17 cellular contexts compared by ENCODE assay signal in the genomic region with DNA sequence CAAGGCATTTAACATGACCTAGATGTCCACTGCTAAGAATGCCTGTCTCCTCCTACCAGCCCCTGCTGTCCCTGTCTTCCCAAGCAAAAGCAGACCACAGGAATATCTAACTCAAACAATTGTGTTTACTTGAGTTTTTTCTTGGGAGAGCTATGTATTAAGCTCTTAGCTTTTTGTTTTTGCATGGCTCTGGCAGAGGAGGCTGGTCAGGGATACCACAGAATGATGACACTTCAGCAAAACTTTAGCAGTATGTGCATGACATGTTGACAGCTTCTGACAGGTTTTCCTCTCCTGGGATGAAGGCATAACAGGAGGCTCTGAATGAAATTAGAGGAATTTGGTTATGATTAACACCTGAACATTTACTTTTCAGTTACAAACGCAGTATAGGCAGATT. TPM values are rescaled to one million over a fixed set of nuclear protein-coding genes. Genes with fewer than 3 reads are reported as not detected.
A peak's percentile ranks its signal among the peaks of the same experiment; 100 is the strongest.
DNase-seq lines count a peak whose midpoint lies in the region; ATAC-seq and TF ChIP-seq lines count a peak whose summit lies in the region.
"Had no signal": no experiment of that assay in that cellular context is flagged by ENCODE, and none has a peak within 500 bp of the region (broad histone marks: within the 10 kb centered on the region; RNA-seq: fewer than 3 reads in every experiment).

No MANE protein-coding gene starts in this region.

- H3K36me3 Mint-ChIP-seq in activated T-cell treated with anti-CD3 and anti-CD28 coated beads, Interleukin-2, amount 50 U/mL, for 72 hours (ENCODE audit: insufficient read depth in 2 of 2) = peaks cover 22 to 51% of the 10 kb centered on the region in 2 donors
- peaks cover 31% of the 10 kb centered on the region for H3K36me3 Mint-ChIP-seq in T-helper 1 cell treated with Interleukin-12 subunit alpha and Interleukin-12 subunit beta and Interleukin-4 antibody, amounts not matched to agents 30 μg/mL and 1 μg/mL, for 36 hours (ENCODE audit: low read depth)

- H3K27ac Mint-ChIP-seq in activated T-cell treated with anti-CD3 and anti-CD28 coated beads, Interleukin-2, amount 50 U/mL, for 72 hours = peak overlapping the region; percentile 94
- H3K27ac Mint-ChIP-seq in T-helper 1 cell treated with Interleukin-12 subunit alpha and Interleukin-12 subunit beta and Interleukin-4 antibody, amounts not matched to agents 30 μg/mL and 1 μg/mL, for 36 hours = peak overlapping the region; percentile 72

- H3K9me3 ChIP-seq in gastrocnemius medialis = no peaks in the 10 kb centered on the region

- intact Hi-C loops in gastrocnemius medialis (cut with DNase I; ENCODE audit: low total_unique reads) = no loop called here

- H3K27ac ChIP-seq in epithelial cell of prostate = peak overlapping the region; percentile 94
- H3K27ac ChIP-seq in gastrocnemius medialis = peak overlapping the region; percentile 60 to 73 (median 70)
- H3K27ac ChIP-seq: dorsolateral prefrontal cortex had no signal

- H3K27me3 Mint-ChIP-seq in activated T-cell treated with anti-CD3 and anti-CD28 coated beads, Interleukin-2, amount 50 U/mL, for 72 hours (ENCODE audit: low read depth) = no peaks in the 10 kb centered on the region
- H3K27me3 Mint-ChIP-seq in T-helper 1 cell treated with Interleukin-12 subunit alpha and Interleukin-12 subunit beta and Interleukin-4 antibody, amounts not matched to agents 30 μg/mL and 1 μg/mL, for 36 hours (ENCODE audit: low read depth) = no peaks in the 10 kb centered on the region

- in situ Hi-C loops in gastrocnemius medialis (cut with MboI; ENCODE audit: low sequenced_read_pairs in 4 of 4) = no loop called here

- peaks cover 89 to 98% of the 10 kb centered on the region in 2 donors for H3K4me1 ChIP-seq in gastrocnemius medialis

- H3K4me3 Mint-ChIP-seq in activated T-cell treated with anti-CD3 and anti-CD28 coated beads, Interleukin-2, amount 50 U/mL, for 72 hours = peak overlapping the region; percentile 79 to 88
- no peak overlapping the region for H3K4me3 Mint-ChIP-seq in T-helper 1 cell treated with Interleukin-12 subunit alpha and Interleukin-12 subunit beta and Interleukin-4 antibody, amounts not matched to agents 30 μg/mL and 1 μg/mL, for 36 hours
- H3K4me3 Mint-ChIP-seq: nephron progenitor cell had no signal

- peak overlapping the region in 1 of 4 donors; percentile 8 for H3K4me3 ChIP-seq in gastrocnemius medialis
- H3K4me3 ChIP-seq: dorsolateral prefrontal cortex had no signal

- TF ChIP-seq CTCF in gastrocnemius medialis (IDR thresholded peaks at IDR 0.05 in 4 of 5, conservative IDR thresholded peaks at IDR 0.05 in 1 of 5) = no peak

- H3K27me3 ChIP-seq in gastrocnemius medialis = no peaks in the 10 kb centered on the region
- H3K27me3 ChIP-seq: dorsolateral prefrontal cortex had no signal

- H3K4me1 Mint-ChIP-seq in activated T-cell treated with anti-CD3 and anti-CD28 coated beads, Interleukin-2, amount 50 U/mL, for 72 hours (ENCODE audit: low read depth) = peaks cover 100% of the 10 kb centered on the region
- H3K4me1 Mint-ChIP-seq in T-helper 1 cell treated with Interleukin-12 subunit alpha and Interleukin-12 subunit beta and Interleukin-4 antibody, amounts not matched to agents 30 μg/mL and 1 μg/mL, for 36 hours (ENCODE audit: low read depth) = peaks cover 59% of the 10 kb centered on the region

- peaks cover 0 to 7% of the 10 kb centered on the region in 2 donors for H3K36me3 ChIP-seq in gastrocnemius medialis

- TF ChIP-seq POLR2A in gastrocnemius medialis (IDR thresholded peaks at IDR 0.05) = no peak

- DNase-seq in activated T-cell treated with anti-CD3 and anti-CD28 coated beads, Interleukin-2, amount 50 U/mL, for 72 hours = no peak
- no peak for DNase-seq in activated T-cell treated with anti-CD3 and anti-CD28 coated beads, Interleukin-2, amount 50 U/mL, for 1 hour
- no peak for DNase-seq in epithelial cell of prostate (ENCODE audit: low read depth, low spot score)
- DNase-seq in gastrocnemius medialis = no peak
- no peak for DNase-seq in dermis blood vessel endothelial cell
- no peak for DNase-seq in NCI-H526 treated with DMSO at 0.1 percent for 48 hours (lab: John Stamatoyannopoulos, UW)
- DNase-seq: DND-41, dorsolateral prefrontal cortex, foreskin fibroblast, islet precursor cell, NCI-H1436, NCI-H526, nephron progenitor cell, SIG-M5 had no signal

- no peak for ATAC-seq in activated T-cell treated with anti-CD3 and anti-CD28 coated beads, Interleukin-2, amount 50 U/mL, for 72 hours (replicated peaks in 1 of 2)
- ATAC-seq in gastrocnemius medialis = no peak
- ATAC-seq in GM18498 (IDR thresholded peaks at IDR 0.05; ENCODE audit: unreplicated experiment) = no peak
- ATAC-seq: HCT116 had no signal

- no peaks in the 10 kb centered on the region for H3K9me3 Mint-ChIP-seq in activated T-cell treated with anti-CD3 and anti-CD28 coated beads, Interleukin-2, amount 50 U/mL, for 72 hours
- no peaks in the 10 kb centered on the region for H3K9me3 Mint-ChIP-seq in T-helper 1 cell treated with Interleukin-12 subunit alpha and Interleukin-12 subunit beta and Interleukin-4 antibody, amounts not matched to agents 30 μg/mL and 1 μg/mL, for 36 hours
- H3K9me3 Mint-ChIP-seq: nephron progenitor cell had no signal

RNA-seq across cellular contexts. Expression of a gene that starts 6.9 kb away (rescaled TPM):
- 100 to 1,000 TPM; 755 to 785 TPM for total RNA-seq in activated T-cell treated with anti-CD3 and anti-CD28 coated beads, Interleukin-2, amount 50 U/mL, for 72 hours
- 100 to 1,000 TPM; 181 to 310 (median 224) TPM for total RNA-seq in gastrocnemius medialis
- 433 and 441 TPM in 2 replicates for total RNA-seq in dermis blood vessel endothelial cell

RNA-seq across cellular contexts. Expression of a gene that starts 41.1 kb away (rescaled TPM):
- total RNA-seq in activated T-cell treated with anti-CD3 and anti-CD28 coated beads, Interleukin-2, amount 50 U/mL, for 72 hours = 10 to 100 TPM; 40.6 to 42.0 TPM
- total RNA-seq in gastrocnemius medialis (1 to 10 TPM; 2.0 to 5.5 (median 4.9) TPM), dermis blood vessel endothelial cell (101 and 121 TPM in 2 replicates)

Comparison
In these comparisons a context has a peak if more than half of its experiments do, and no peak if none do; other contexts are left out.
1. RNA of a gene that starts 41.1 kb away (total RNA-seq): 101 to 121 TPM in dermis blood vessel endothelial cell and 40.6 to 42.0 TPM in activated T-cell treated with anti-CD3 and anti-CD28 coated beads, Interleukin-2, amount 50 U/mL, for 72 hours; 2.0 to 5.5 TPM in gastrocnemius medialis; every median in the first group is over 4 times any median in the second.